20 cellular contexts compared by ENCODE assay signal in genomic region chr15:61989698-61990097, GRCh38.
"Had no signal": no experiment of that assay in that cellular context is flagged by ENCODE, and none has a peak within 500 bp of the region (broad histone marks: within the 10 kb centered on the region; RNA-seq: fewer than 3 reads in every experiment).

No MANE protein-coding gene starts in this region.

- H3K4me1 ChIP-seq: colonic mucosa, gastroesophageal sphincter, right atrium auricular region, suprapubic skin had no signal

- H3K27ac Mint-ChIP-seq: activated naive CD8-positive, alpha-beta T cell; progenitor cell of endocrine pancreas; stimulated activated naive CD8-positive, alpha-beta T cell treated with anti-CD3 and anti-CD28 coated beads, Interleukin-15, amount 100 ng/mL, for 72 hours; T-helper 1 cell treated with Interleukin-12 subunit alpha and Interleukin-12 subunit beta and Interleukin-4 antibody, amounts not matched to agents 30 μg/mL and 1 μg/mL, for 36 hours; type B pancreatic cell had no signal

- H3K27ac ChIP-seq: colonic mucosa, gastroesophageal sphincter, right atrium auricular region, suprapubic skin, VCaP had no signal

- H3K36me3 ChIP-seq: colonic mucosa had no signal

- H3K4me1 Mint-ChIP-seq: stimulated activated naive CD8-positive, alpha-beta T cell treated with anti-CD3 and anti-CD28 coated beads, Interleukin-15, amount 100 ng/mL, for 72 hours had no signal

- H3K9me3 Mint-ChIP-seq: stimulated activated naive CD8-positive, alpha-beta T cell treated with anti-CD3 and anti-CD28 coated beads, Interleukin-15, amount 100 ng/mL, for 72 hours had no signal

- H3K9me3 ChIP-seq: colonic mucosa, gastroesophageal sphincter, right atrium auricular region, suprapubic skin had no signal

- H3K4me3 Mint-ChIP-seq: activated naive CD8-positive, alpha-beta T cell; activated T-cell treated with anti-CD3 and anti-CD28 coated beads, Interleukin-2, amount 50 U/mL, for 72 hours; stimulated activated naive CD8-positive, alpha-beta T cell treated with anti-CD3 and anti-CD28 coated beads, Interleukin-15, amount 100 ng/mL, for 72 hours; T-helper 1 cell treated with Interleukin-12 subunit alpha and Interleukin-12 subunit beta and Interleukin-4 antibody, amounts not matched to agents 30 μg/mL and 1 μg/mL, for 36 hours; type B pancreatic cell had no signal

- H3K27me3 ChIP-seq: colonic mucosa, gastroesophageal sphincter, right atrium auricular region, suprapubic skin had no signal

- ATAC-seq: activated T-cell treated with anti-CD3 and anti-CD28 coated beads, Interleukin-2, amount 50 U/mL, for 72 hours; gastroesophageal sphincter; left lobe of liver; stimulated activated naive CD8-positive, alpha-beta T cell treated with anti-CD3 and anti-CD28 coated beads, Interleukin-15, amount 100 ng/mL, for 72 hours had no signal

- DNase-seq: activated CD4-positive, alpha-beta T cell treated with anti-CD3 and anti-CD28 coated beads, Interleukin-2, amount 50 U/mL, for 1 hour; activated CD4-positive, CD25-positive, alpha-beta regulatory T cell treated with anti-CD3 and anti-CD28 coated beads, Interleukin-2, amount 50 U/mL, for 72 hours; activated CD8-positive, alpha-beta memory T cell treated with anti-CD3 and anti-CD28 coated beads for 24 hours; activated gamma-delta T cell; activated T-cell treated with anti-CD3 and anti-CD28 coated beads, Interleukin-2, amount 50 U/mL, for 72 hours; amniotic stem cell; caudate nucleus; colonic mucosa; occipital lobe; stimulated activated naive CD8-positive, alpha-beta T cell treated with anti-CD3 and anti-CD28 coated beads, Interleukin-15, amount 100 ng/mL, for 72 hours had no signal

- H3K4me3 ChIP-seq: colonic mucosa, gastroesophageal sphincter, lung, right atrium auricular region, suprapubic skin had no signal
